ENCODE assay signal across 28 cellular contexts in the genomic region with DNA sequence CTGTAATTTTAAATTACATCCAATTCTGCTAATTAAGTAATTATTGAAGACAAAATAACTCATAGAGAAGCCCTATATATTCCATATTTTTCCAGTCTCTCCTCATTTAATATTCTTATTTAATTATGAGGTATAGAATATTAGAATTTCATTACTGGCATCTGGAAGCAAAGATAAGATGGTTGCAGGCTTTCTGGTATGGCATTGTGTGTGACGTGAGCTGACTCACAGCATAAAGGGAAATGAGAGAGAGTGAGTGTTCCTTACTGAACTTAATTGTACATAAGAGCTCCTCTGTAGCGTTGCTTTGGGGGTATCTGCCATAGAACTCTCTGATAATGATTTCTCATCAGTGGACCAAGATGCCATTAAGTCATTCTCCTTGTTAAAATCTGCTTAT.
"Had no signal": no experiment of that assay in that cellular context is flagged by ENCODE, and none has a peak within 500 bp of the region (broad histone marks: within the 10 kb centered on the region; RNA-seq: fewer than 3 reads in every experiment).

No MANE protein-coding gene starts in this region.

- H3K4me1 ChIP-seq: foreskin keratinocyte had no signal

- H3K36me3 ChIP-seq: brain microvascular endothelial cell, esophagus muscularis mucosa, gastrocnemius medialis, heart left ventricle had no signal

- H3K27me3 ChIP-seq: brain microvascular endothelial cell, esophagus muscularis mucosa, foreskin keratinocyte, gastrocnemius medialis, heart left ventricle had no signal

- H3K27ac ChIP-seq: brain microvascular endothelial cell, esophagus muscularis mucosa, foreskin keratinocyte, gastrocnemius medialis, heart left ventricle, VCaP had no signal

- H3K9me3 ChIP-seq: esophagus muscularis mucosa, gastrocnemius medialis, heart left ventricle had no signal

- H3K4me3 ChIP-seq: esophagus muscularis mucosa, gastrocnemius medialis, heart left ventricle had no signal

- ATAC-seq: activated T-cell treated with anti-CD3 and anti-CD28 coated beads, Interleukin-2, amount 50 U/mL, for 72 hours; foreskin keratinocyte; gastrocnemius medialis; heart left ventricle; T-helper 17 cell; WTC11 had no signal

- DNase-seq: activated CD4-positive, alpha-beta memory T cell treated with anti-CD3 and anti-CD28 coated beads, Interleukin-2, amount 10 ng/mL, durations not matched to agents 7 days and 5 days; activated CD4-positive, alpha-beta T cell treated with anti-CD3 and anti-CD28 coated beads for 1 hour; activated CD4-positive, alpha-beta T cell treated with anti-CD3 and anti-CD28 coated beads for 4 hours; activated CD4-positive, alpha-beta T cell treated with anti-CD3 and anti-CD28 coated beads, Interleukin-2, amount 10 ng/mL, durations not matched to agents 7 days and 5 days; activated CD4-positive, alpha-beta T cell treated with anti-CD3 and anti-CD28 coated beads, Interleukin-2, amount 50 U/mL, for 4 hours; activated CD8-positive, alpha-beta memory T cell treated with anti-CD3 and anti-CD28 coated beads, Interleukin-2, amount 50 U/mL, for 48 hours; activated gamma-delta T cell; activated naive CD4-positive, alpha-beta T cell treated with anti-CD3 and anti-CD28 coated beads, Interleukin-2, amount 50 U/mL, for 16 hours; activated naive CD4-positive, alpha-beta T cell treated with Interleukin-2 at 50 U/mL for 16 hours; activated T-cell treated with anti-CD3 and anti-CD28 coated beads for 4 hours; activated T-cell treated with anti-CD3 and anti-CD28 coated beads, Interleukin-2, amount 50 U/mL, for 24 hours; activated T-cell treated with anti-CD3 and anti-CD28 coated beads, Interleukin-2, amount 50 U/mL, for 72 hours; amniotic stem cell; anterior cingulate cortex; brain microvascular endothelial cell; cortex of kidney; effector CD8-positive, alpha-beta T cell; erythroblast; foreskin keratinocyte; gastrocnemius medialis; glutamatergic neuron; heart left ventricle; hypothalamus; T-helper 17 cell; T1000 had no signal
